In the genomic region with DNA sequence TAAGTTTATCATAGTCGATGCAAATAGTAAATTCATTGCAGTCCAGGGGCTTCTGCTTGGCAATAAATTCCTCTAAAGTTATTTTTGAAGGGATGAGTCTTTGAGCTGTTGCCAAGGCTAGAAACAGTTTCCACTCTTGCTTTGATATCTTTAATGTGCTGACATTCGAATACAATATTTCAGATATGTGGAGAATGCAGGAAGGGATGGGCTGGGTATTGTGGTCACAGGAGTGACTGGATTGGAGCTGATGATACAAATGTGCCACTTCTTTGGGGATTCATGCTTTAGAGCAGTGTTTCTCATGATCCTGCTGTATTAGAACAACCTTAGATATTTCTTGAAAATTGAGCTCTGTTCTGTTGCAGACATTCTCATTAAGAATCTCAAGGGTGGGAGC, we compare ENCODE assay signal across 12 cellular contexts.
DNase-seq lines count a peak whose midpoint lies in the region; ATAC-seq, FAIRE-seq and TF ChIP-seq lines count a peak whose summit lies in the region.
"Had no signal": no experiment of that assay in that cellular context is flagged by ENCODE, and none has a peak within 500 bp of the region (broad histone marks: within the 10 kb centered on the region; RNA-seq: fewer than 3 reads in every experiment).

No MANE protein-coding gene starts in this region.

- H3K9me3 ChIP-seq in SK-N-SH (no peaks in the 10 kb centered on the region), RWPE2 (ENCODE audit: severe bottlenecking) (no peaks in the 10 kb centered on the region), Peyer's patch (no peaks in the 10 kb centered on the region)
- H3K9me3 ChIP-seq: SJCRH30, thoracic aorta had no signal

- H4K20me1 ChIP-seq in SK-N-SH (ENCODE audit: insufficient read depth): no peaks in the 10 kb centered on the region

- H3K79me2 ChIP-seq in SK-N-SH (ENCODE audit: insufficient read depth): no peaks in the 10 kb centered on the region

- 11% methylated on average over 2 of the region's 2 CpGs for WGBS in SK-N-SH (ENCODE audit: low lambda C conversion rate)

- TF ChIP-seq EP300 in SK-N-SH (IDR thresholded peaks at IDR 0.05; ENCODE audit: borderline replicate concordance in 1 of 2, low read depth in 1 of 2, low read length in 1 of 2): no peak

- peak; percentile 56 for ATAC-seq in SK-N-SH treated with all-trans-retinoic acid at 6 μM for 48 hours
- peak; percentile 83 for ATAC-seq in RWPE2 (ENCODE audit: low read depth)

- no peak overlapping the region for H3K9ac ChIP-seq in SK-N-SH

- H3K27ac ChIP-seq in SK-N-SH (ENCODE audit: low read depth in 2 of 2, low read length in 1 of 2): no peak overlapping the region
- no peak overlapping the region for H3K27ac ChIP-seq in RWPE2 (ENCODE audit: poor library complexity, severe bottlenecking)
- H3K27ac ChIP-seq in Peyer's patch: no peak overlapping the region
- H3K27ac ChIP-seq: SJCRH30, thoracic aorta had no signal

- H3K4me1 ChIP-seq in SK-N-SH (ENCODE audit: control insufficient read depth in 1 of 2, insufficient read depth in 2 of 2, low read depth in 1 of 2, low read length in 1 of 2) (no peaks in the 10 kb centered on the region), RWPE2 (ENCODE audit: insufficient read depth, poor library complexity, severe bottlenecking) (peaks cover 6% of the 10 kb centered on the region), Peyer's patch (no peaks in the 10 kb centered on the region)
- H3K4me1 ChIP-seq: SJCRH30 had no signal

- H2AFZ ChIP-seq in SK-N-SH (ENCODE audit: low read depth): no peak overlapping the region

- H3K36me3 ChIP-seq in SK-N-SH (replicated peaks in 1 of 2; ENCODE audit: control insufficient read depth in 1 of 2, insufficient read depth in 2 of 2, low read length in 1 of 2): no peaks in the 10 kb centered on the region
- no peaks in the 10 kb centered on the region for H3K36me3 ChIP-seq in RWPE2 (ENCODE audit: low read depth)
- no peaks in the 10 kb centered on the region for H3K36me3 ChIP-seq in Peyer's patch
- H3K36me3 ChIP-seq: SJCRH30, thoracic aorta had no signal

- in situ Hi-C loops in G401 (cut with HindIII; ENCODE audit: low sequenced_read_pairs): no loop called here

- H3K9me2 ChIP-seq in SK-N-SH: no peaks in the 10 kb centered on the region

- H3K4me2 ChIP-seq in SK-N-SH: no peak overlapping the region

- H3K27me3 ChIP-seq in SK-N-SH (ENCODE audit: insufficient read depth) (no peaks in the 10 kb centered on the region; the same call in 1 of the 2 replicates), RWPE2 (ENCODE audit: insufficient read depth, poor library complexity, severe bottlenecking) (peaks cover 5% of the 10 kb centered on the region), Peyer's patch (no peaks in the 10 kb centered on the region)

- POLR2A ChIA-PET in SK-N-SH (lab: Yijun Ruan, JAX): no interaction called here

- TF ChIP-seq CTCF in SK-N-SH (IDR thresholded peaks at IDR 0.05) (no peak), RWPE2 (IDR thresholded peaks at IDR 0.05; ENCODE audit: poor library complexity, severe bottlenecking) (no peak), Peyer's patch (IDR thresholded peaks at IDR 0.05) (no peak)

- no peak for TF ChIP-seq RAD21 in SK-N-SH (IDR thresholded peaks at IDR 0.05; ENCODE audit: low read length)

- DNase-seq in SK-N-SH (no peak), RWPE2 (ENCODE audit: low spot score) (no peak), glomerular visceral epithelial cell (ENCODE audit: extremely low spot score) (peak; percentile 22), urothelium cell line (ENCODE audit: low spot score) (peak; percentile 41), GM12891 (ENCODE audit: insufficient read length, low spot score) (no peak), G401 (ENCODE audit: low spot score) (no peak), Peyer's patch (no peak)
- DNase-seq: 8988T; activated naive CD8-positive, alpha-beta T cell treated with anti-CD3 and anti-CD28 coated beads, Interleukin-2, amount 10 ng/mL, durations not matched to agents 7 days and 5 days had no signal

- FAIRE-seq in urothelium cell line (lab: Jason Lieb, UNC): no peak
- FAIRE-seq in GM12891 (lab: Jason Lieb, UNC): no peak

- H3F3A ChIP-seq in SK-N-SH (replicated peaks; ENCODE audit: insufficient read depth): no peaks in the 10 kb centered on the region

- TF ChIP-seq POLR2A in GM12891 (IDR thresholded peaks at IDR 0.05; ENCODE audit: low read depth, low read length): no peak
- no peak for TF ChIP-seq POLR2A in Peyer's patch (IDR thresholded peaks at IDR 0.05)

- no peak overlapping the region for H3K4me3 ChIP-seq in SK-N-SH (ENCODE audit: low read depth in 2 of 2, low read length in 1 of 2)
- no peak overlapping the region for H3K4me3 ChIP-seq in RWPE2 (ENCODE audit: severe bottlenecking)
- no peak overlapping the region for H3K4me3 ChIP-seq in Peyer's patch
- H3K4me3 ChIP-seq: SJCRH30, thoracic aorta had no signal

- CTCF ChIA-PET in SK-N-SH (lab: Yijun Ruan, JAX): interaction anchor here (0.6 to 5.5 kb wide), 27 partner anchors 10 to 711 kb away, joined by 3 to 35 read pairs (median 4); no protein-coding TSS in a partner anchor

TF ChIP-seq in SK-N-SH treated with all-trans-retinoic acid at 6 μM for 48 hours, 23 proteins besides CTCF, POLR2A, EP300 and RAD21:
- TF ChIP-seq POU6F1 (CRISPR knock-in tag; IDR thresholded peaks at IDR 0.05; ENCODE audit: borderline replicate concordance, low read depth) (no peak), TCF4 (CRISPR knock-in tag; IDR thresholded peaks at IDR 0.05; ENCODE audit: borderline replicate concordance) (no peak)

TF ChIP-seq in SK-N-SH, 30 proteins besides CTCF, POLR2A, EP300 and RAD21:
- TF ChIP-seq FOSL2 (IDR thresholded peaks at IDR 0.05; ENCODE audit: borderline replicate concordance, low read depth) (no peak), GABPA (IDR thresholded peaks at IDR 0.05; ENCODE audit: low read depth) (no peak), EZH2phosphoT487 (IDR thresholded peaks at IDR 0.05; ENCODE audit: borderline replicate concordance, low read depth) (no peak)
TF ChIP-seq in SK-N-SH: peak in this region for 0.

TF ChIP-seq in GM12891, 5 proteins besides CTCF, POLR2A, EP300 and RAD21:
- TF ChIP-seq PAX5 (IDR thresholded peaks at IDR 0.05; ENCODE audit: insufficient read depth, low read length, severe bottlenecking) (no peak), POU2F2 (IDR thresholded peaks at IDR 0.05; ENCODE audit: low read depth, low read length) (no peak), TAF1 (IDR thresholded peaks at IDR 0.05; ENCODE audit: low read depth, low read length) (no peak), SPI1 (IDR thresholded peaks at IDR 0.05; ENCODE audit: low read depth, low read length) (no peak), POLR2AphosphoS5 (IDR thresholded peaks at IDR 0.05; ENCODE audit: low read depth, low read length) (no peak)

Comparison
In these comparisons a context has a peak if more than half of its experiments do, and no peak if none do; other contexts are left out.
1. DNase-seq: peak in glomerular visceral epithelial cell (single experiment) and urothelium cell line (single experiment); none in SK-N-SH (single experiment), RWPE2 (single experiment), GM12891 (single experiment), G401 (single experiment) and Peyer's patch (0 of 3).